1 cellular context compared by ENCODE assay signal in the genomic region with DNA sequence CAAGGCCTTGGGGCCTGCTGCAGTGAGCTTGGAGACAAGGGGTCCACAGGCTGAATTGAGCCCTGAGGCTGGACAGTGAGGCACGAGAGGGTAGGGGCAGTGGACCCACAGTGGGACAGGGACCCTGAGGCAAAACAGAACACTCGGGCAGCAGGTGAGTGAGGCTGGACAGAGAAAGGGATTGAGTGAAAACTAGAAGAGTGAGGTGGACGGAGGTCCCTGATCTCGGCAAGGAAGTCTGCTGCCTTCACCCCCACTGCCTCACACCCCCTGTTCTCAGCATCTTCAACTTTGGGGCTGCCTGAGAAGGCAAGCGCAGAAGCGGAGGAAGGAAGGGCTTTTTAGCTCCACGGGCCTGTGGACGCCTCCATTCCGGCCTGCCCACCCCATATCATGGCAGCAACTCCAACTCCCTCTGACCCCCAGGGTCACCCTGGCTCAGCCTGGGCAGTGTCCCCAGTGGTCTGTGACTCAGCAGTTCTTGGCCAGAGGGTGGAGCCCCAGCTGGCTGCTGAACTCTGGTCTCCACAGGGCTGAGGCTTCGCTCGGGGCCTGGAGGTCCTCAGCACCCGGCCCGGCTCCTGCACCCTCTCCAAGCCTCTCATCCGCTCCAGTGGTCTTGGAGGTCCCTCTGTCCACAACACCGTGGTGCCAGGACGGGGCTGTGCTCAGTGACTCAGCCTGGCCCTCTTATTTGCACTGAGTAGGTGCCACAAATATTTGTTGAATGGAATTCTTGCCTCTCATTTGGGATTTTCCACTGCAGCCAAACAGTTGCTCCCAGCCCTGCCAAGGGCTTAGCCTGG.
TF ChIP-seq lines count a peak whose summit lies in the region.

No MANE protein-coding gene starts in this region.

TF ChIP-seq in HCT116, 20 proteins besides CTCF, POLR2A, EP300 and RAD21 (continued from another document):
- TF ChIP-seq, protein P1, sequence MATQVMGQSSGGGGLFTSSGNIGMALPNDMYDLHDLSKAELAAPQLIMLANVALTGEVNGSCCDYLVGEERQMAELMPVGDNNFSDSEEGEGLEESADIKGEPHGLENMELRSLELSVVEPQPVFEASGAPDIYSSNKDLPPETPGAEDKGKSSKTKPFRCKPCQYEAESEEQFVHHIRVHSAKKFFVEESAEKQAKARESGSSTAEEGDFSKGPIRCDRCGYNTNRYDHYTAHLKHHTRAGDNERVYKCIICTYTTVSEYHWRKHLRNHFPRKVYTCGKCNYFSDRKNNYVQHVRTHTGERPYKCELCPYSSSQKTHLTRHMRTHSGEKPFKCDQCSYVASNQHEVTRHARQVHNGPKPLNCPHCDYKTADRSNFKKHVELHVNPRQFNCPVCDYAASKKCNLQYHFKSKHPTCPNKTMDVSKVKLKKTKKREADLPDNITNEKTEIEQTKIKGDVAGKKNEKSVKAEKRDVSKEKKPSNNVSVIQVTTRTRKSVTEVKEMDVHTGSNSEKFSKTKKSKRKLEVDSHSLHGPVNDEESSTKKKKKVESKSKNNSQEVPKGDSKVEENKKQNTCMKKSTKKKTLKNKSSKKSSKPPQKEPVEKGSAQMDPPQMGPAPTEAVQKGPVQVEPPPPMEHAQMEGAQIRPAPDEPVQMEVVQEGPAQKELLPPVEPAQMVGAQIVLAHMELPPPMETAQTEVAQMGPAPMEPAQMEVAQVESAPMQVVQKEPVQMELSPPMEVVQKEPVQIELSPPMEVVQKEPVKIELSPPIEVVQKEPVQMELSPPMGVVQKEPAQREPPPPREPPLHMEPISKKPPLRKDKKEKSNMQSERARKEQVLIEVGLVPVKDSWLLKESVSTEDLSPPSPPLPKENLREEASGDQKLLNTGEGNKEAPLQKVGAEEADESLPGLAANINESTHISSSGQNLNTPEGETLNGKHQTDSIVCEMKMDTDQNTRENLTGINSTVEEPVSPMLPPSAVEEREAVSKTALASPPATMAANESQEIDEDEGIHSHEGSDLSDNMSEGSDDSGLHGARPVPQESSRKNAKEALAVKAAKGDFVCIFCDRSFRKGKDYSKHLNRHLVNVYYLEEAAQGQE (IDR thresholded peaks at IDR 0.05; ENCODE audit: low read depth): no peak
